8 cellular contexts compared by ENCODE assay signal in the genomic region with DNA sequence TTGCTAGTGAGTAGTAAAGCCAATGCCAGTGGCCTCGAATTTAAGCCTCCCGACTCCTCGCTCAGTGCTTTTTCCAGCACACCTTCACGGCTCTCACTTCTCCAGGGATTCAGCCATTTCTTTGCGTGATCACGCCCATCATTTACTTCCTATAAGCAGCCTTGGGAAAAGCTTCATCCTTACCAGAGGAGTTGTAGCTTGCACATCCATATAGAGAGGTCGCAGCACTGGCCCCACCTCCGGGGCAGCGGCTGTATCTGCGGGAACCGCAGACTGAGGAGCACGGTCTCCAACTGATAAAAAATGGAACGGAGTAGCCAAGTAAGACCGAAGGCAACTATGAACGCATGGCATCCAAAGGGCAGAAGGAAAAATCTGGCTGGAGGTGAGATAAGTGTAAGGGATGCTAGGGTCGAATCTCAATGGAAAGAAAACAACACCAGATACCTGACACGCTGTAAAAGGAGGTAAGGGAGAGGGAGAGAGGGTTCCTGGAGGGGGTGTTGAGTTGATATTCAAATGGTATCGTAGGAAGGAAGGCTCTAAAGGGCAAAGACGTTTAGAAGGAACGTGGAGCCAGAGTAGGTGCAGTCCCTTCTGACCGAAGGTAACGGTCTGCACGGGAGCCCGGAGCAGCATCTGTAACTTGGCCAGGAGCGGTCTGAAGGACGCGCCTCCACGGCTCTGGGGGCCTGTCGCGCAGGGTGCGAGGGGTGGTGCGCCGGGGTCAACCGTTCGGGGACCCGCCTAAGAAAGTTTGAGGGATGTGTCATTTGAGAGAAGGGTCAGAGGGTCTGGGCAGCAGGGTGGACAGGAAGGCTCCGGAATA. TPM values are rescaled to one million over a fixed set of nuclear protein-coding genes. Genes with fewer than 3 reads are reported as not detected.
A peak's percentile ranks its signal among the peaks of the same experiment; 100 is the strongest.
DNase-seq lines count a peak whose midpoint lies in the region; ATAC-seq and TF ChIP-seq lines count a peak whose summit lies in the region.

No MANE protein-coding gene starts in this region.

- H3K27ac Mint-ChIP-seq in activated naive CD4-positive, alpha-beta T cell treated with anti-CD3 and anti-CD28 coated beads for 36 hours, result peak overlapping the region; percentile 81

- H3K27me3 Mint-ChIP-seq in activated naive CD4-positive, alpha-beta T cell treated with anti-CD3 and anti-CD28 coated beads for 36 hours (ENCODE audit: low read depth), result no peaks in the 10 kb centered on the region

- peaks cover 32% of the 10 kb centered on the region for H3K36me3 Mint-ChIP-seq in activated naive CD4-positive, alpha-beta T cell treated with anti-CD3 and anti-CD28 coated beads for 36 hours (ENCODE audit: low read depth)

- ATAC-seq in HG03196 (IDR thresholded peaks at IDR 0.05; ENCODE audit: unreplicated experiment), result peak; percentile 23

- peaks cover 10% of the 10 kb centered on the region for H3F3A ChIP-seq in neural cell (ENCODE audit: insufficient read depth, low read length, poor library complexity, severe bottlenecking)

- peak overlapping the region; percentile 83 for H3K9ac ChIP-seq in neural cell (ENCODE audit: low read length)

- H3K4me3 ChIP-seq in esophagus squamous epithelium, result peak overlapping the region; percentile 62 to 97 (median 90)
- peak overlapping the region; percentile 79 for H3K4me3 ChIP-seq in neural cell (ENCODE audit: low read length)

- no peaks in the 10 kb centered on the region for H3K9me2 ChIP-seq in neural cell (ENCODE audit: insufficient read depth, low read length)

- peak overlapping the region; percentile 90 for H3K4me2 ChIP-seq in neural cell (ENCODE audit: low read length)

- H2AFZ ChIP-seq in neural cell (ENCODE audit: low read depth, low read length), result peak overlapping the region; percentile 95

- TF ChIP-seq EP300 in neural cell (conservative IDR thresholded peaks at IDR 0.05; ENCODE audit: poor library complexity, severe bottlenecking), result no peak

- H4K20me1 ChIP-seq in neural cell (ENCODE audit: insufficient read depth), result no peaks in the 10 kb centered on the region

- CTCF ChIA-PET in activated naive CD4-positive, alpha-beta T cell treated with anti-CD3 and anti-CD28 coated beads for 36 hours (lab: Charles Lee), result interaction anchor here (0.6 to 0.9 kb wide), 2 partner anchors 82 to 98 kb away, joined by 3 to 4 read pairs; no protein-coding TSS in a partner anchor

- H3K79me2 ChIP-seq in neural cell (replicated peaks; ENCODE audit: insufficient read depth, low read length), result peaks cover 14% of the 10 kb centered on the region

- H3K4me1 Mint-ChIP-seq in activated naive CD4-positive, alpha-beta T cell treated with anti-CD3 and anti-CD28 coated beads for 36 hours (ENCODE audit: low read depth), result peaks cover 40% of the 10 kb centered on the region

- no peaks in the 10 kb centered on the region for H3K9me3 Mint-ChIP-seq in activated naive CD4-positive, alpha-beta T cell treated with anti-CD3 and anti-CD28 coated beads for 36 hours

- 5 to 10% methylated on average over 24 to 35 of the region's 37 CpGs for WGBS in esophagus squamous epithelium, 2 donors

- TF ChIP-seq CTCF in VCaP (conservative IDR thresholded peaks at IDR 0.05) (no peak), esophagus squamous epithelium (IDR thresholded peaks at IDR 0.05) (no peak), neural cell (IDR thresholded peaks at IDR 0.05; ENCODE audit: poor library complexity, severe bottlenecking) (no peak)

- peak overlapping the region; percentile 93 for H3K4me3 Mint-ChIP-seq in activated naive CD4-positive, alpha-beta T cell treated with anti-CD3 and anti-CD28 coated beads for 36 hours

- intact Hi-C loops in activated naive CD4-positive, alpha-beta T cell treated with anti-CD3 and anti-CD28 coated beads for 36 hours (cut with micrococcal nuclease), result loop anchor here (1.0 to 5.0 kb wide), 7 partner anchors 34 to 254 kb away; partner anchors contain the start of genes CPNE1, RBM12, RBM39 and SCAND1
- intact Hi-C loops in esophagus squamous epithelium (cut with DNase I), result no loop called here

- no peak for DNase-seq in activated naive CD4-positive, alpha-beta T cell treated with anti-CD3 and anti-CD28 coated beads for 36 hours
- no peak for DNase-seq in activated naive CD4-positive, alpha-beta T cell (lab: John Stamatoyannopoulos, UW)
- DNase-seq in esophagus squamous epithelium (lab: John Stamatoyannopoulos, UW) (no peak), NCI-H1436 (lab: John Stamatoyannopoulos, UW) (no peak), A172 (ENCODE audit: low spot score) (no peak)

- H3K9me3 ChIP-seq in esophagus squamous epithelium (no peaks in the 10 kb centered on the region), neural cell (ENCODE audit: low read length) (no peaks in the 10 kb centered on the region)

- H3K36me3 ChIP-seq in esophagus squamous epithelium, result peaks cover 4 to 64% (median 10%) of the 10 kb centered on the region in 3 donors
- peaks cover 5% of the 10 kb centered on the region for H3K36me3 ChIP-seq in neural cell (ENCODE audit: insufficient read depth, low read length)

- H3K27me3 ChIP-seq in esophagus squamous epithelium, result no peaks in the 10 kb centered on the region
- no peaks in the 10 kb centered on the region for H3K27me3 ChIP-seq in neural cell (ENCODE audit: insufficient read depth, low read depth, low read length)

- peaks cover 14 to 39% (median 21%) of the 10 kb centered on the region in 3 donors for H3K4me1 ChIP-seq in esophagus squamous epithelium

- no peak for TF ChIP-seq RAD21 in neural cell (conservative IDR thresholded peaks at IDR 0.05)

- TF ChIP-seq POLR2A in esophagus squamous epithelium (IDR thresholded peaks at IDR 0.05), result no peak

- peak overlapping the region; percentile 97 for H3K27ac ChIP-seq in VCaP
- H3K27ac ChIP-seq in esophagus squamous epithelium, result peak overlapping the region; percentile 89 to 98 (median 96)
- peak overlapping the region; percentile 79 for H3K27ac ChIP-seq in neural cell (ENCODE audit: low read length)

TF ChIP-seq in neural cell, 6 proteins besides CTCF, POLR2A, EP300 and RAD21:
- TF ChIP-seq POLR2AphosphoS5 (IDR thresholded peaks at IDR 0.05), result no peak
- TF ChIP-seq EZH2 (IDR thresholded peaks at IDR 0.05; ENCODE audit: borderline replicate concordance, insufficient read depth, low read length, poor library complexity, severe bottlenecking), result no peak
- no peak for TF ChIP-seq SMC3 (conservative IDR thresholded peaks at IDR 0.05; ENCODE audit: poor library complexity)
- no peak for TF ChIP-seq MXI1 (conservative IDR thresholded peaks at IDR 0.05; ENCODE audit: poor library complexity, severe bottlenecking)
- no peak for TF ChIP-seq TAF1 (IDR thresholded peaks at IDR 0.05; ENCODE audit: low read depth)
- TF ChIP-seq REST (IDR thresholded peaks at IDR 0.05; ENCODE audit: borderline replicate concordance), result no peak

RNA-seq across cellular contexts. Expression of gene NFS1, which starts 0.6 kb away (rescaled TPM):
- 10 to 100 TPM; 33.6 to 38.1 TPM for total RNA-seq in activated naive CD4-positive, alpha-beta T cell treated with anti-CD3 and anti-CD28 coated beads for 36 hours
- 10 to 100 TPM; 16.4 to 39.9 (median 24.2) TPM for total RNA-seq in esophagus squamous epithelium
- 55.2 and 67.0 TPM in 2 replicates for polyA plus RNA-seq in neural cell
- 44.9 and 50.4 TPM in 2 replicates for polyA minus RNA-seq in neural cell
- total RNA-seq in A172 (2014; rRNA removed; shearing (Covaris generic)), result 36.7 and 48.0 TPM in 2 replicates

RNA-seq across cellular contexts. Expression of gene ROMO1, which starts 0.7 kb away (rescaled TPM):
- total RNA-seq in activated naive CD4-positive, alpha-beta T cell treated with anti-CD3 and anti-CD28 coated beads for 36 hours, result 100 to 1,000 TPM; 120 to 134 TPM
- total RNA-seq in esophagus squamous epithelium, result 100 to 1,000 TPM; 178 to 290 (median 228) TPM
- polyA plus RNA-seq in neural cell, result 514 and 557 TPM in 2 replicates
- polyA minus RNA-seq in neural cell, result 60.4 and 67.0 TPM in 2 replicates
- 301 and 351 TPM in 2 replicates for total RNA-seq in A172 (2014; rRNA removed; shearing (Covaris generic))

RNA-seq across cellular contexts. Expression of gene CPNE1, which starts 33.8 kb away (rescaled TPM):
- 100 to 1,000 TPM; 261 to 281 TPM for total RNA-seq in activated naive CD4-positive, alpha-beta T cell treated with anti-CD3 and anti-CD28 coated beads for 36 hours
- total RNA-seq in esophagus squamous epithelium, result 10 to 100 TPM; 47.3 to 98.2 (median 75.9) TPM
- polyA plus RNA-seq in neural cell, result 148 and 183 TPM in 2 replicates
- 75.7 and 89.3 TPM in 2 replicates for polyA minus RNA-seq in neural cell
- 194 and 195 TPM in 2 replicates for total RNA-seq in A172 (2014; rRNA removed; shearing (Covaris generic))

RNA-seq across cellular contexts. Expression of gene RBM12, which starts 33.8 kb away (rescaled TPM):
- total RNA-seq in activated naive CD4-positive, alpha-beta T cell treated with anti-CD3 and anti-CD28 coated beads for 36 hours, result 100 to 1,000 TPM; 106 to 110 TPM
- 10 to 100 TPM; 14.2 to 35.5 (median 30.0) TPM for total RNA-seq in esophagus squamous epithelium
- 53.9 and 66.0 TPM in 2 replicates for polyA plus RNA-seq in neural cell
- polyA minus RNA-seq in neural cell, result 142 and 160 TPM in 2 replicates
- total RNA-seq in A172 (2014; rRNA removed; shearing (Covaris generic)), result 50.9 and 51.3 TPM in 2 replicates

RNA-seq across cellular contexts. Expression of gene RBM39, which starts 43.5 kb away (rescaled TPM):
- total RNA-seq in activated naive CD4-positive, alpha-beta T cell treated with anti-CD3 and anti-CD28 coated beads for 36 hours, result 100 to 1,000 TPM; 297 to 304 TPM
- 100 to 1,000 TPM; 149 to 326 (median 182) TPM for total RNA-seq in esophagus squamous epithelium
- 750 and 839 TPM in 2 replicates for polyA plus RNA-seq in neural cell
- polyA minus RNA-seq in neural cell, result 567 and 581 TPM in 2 replicates
- 246 and 258 TPM in 2 replicates for total RNA-seq in A172 (2014; rRNA removed; shearing (Covaris generic))
